In genomic region chr1:56212143-56212542, GRCh38 we compare ENCODE assay signal across 26 cellular contexts.
"Had no signal": no experiment of that assay in that cellular context is flagged by ENCODE, and none has a peak within 500 bp of the region (broad histone marks: within the 10 kb centered on the region; RNA-seq: fewer than 3 reads in every experiment).

No MANE protein-coding gene starts in this region.

- FAIRE-seq: endometrium, endothelial cell of umbilical vein had no signal

- DNase-seq: colonic mucosa; cortex of kidney; dermis blood vessel endothelial cell; dorsolateral prefrontal cortex; effector CD4-positive, alpha-beta T cell; effector CD8-positive, alpha-beta T cell; effector memory CD4-positive, alpha-beta T cell; effector memory CD8-positive, alpha-beta T cell; endodermal cell; erythroblast; esophagus squamous epithelium; foreskin fibroblast; foreskin keratinocyte; foreskin melanocyte; gastrocnemius medialis; glutamatergic neuron; head of caudate nucleus; heart left ventricle; heart right ventricle had no signal

- H3K79me2 ChIP-seq: hepatocyte had no signal

- H3K27ac Mint-ChIP-seq: dendritic cell treated with granulocyte-macrophage colony-stimulating factor and Interleukin-4, amounts not matched to agents 40 ng/mL and 50 ng/mL, for 4 days; effector memory CD8-positive, alpha-beta T cell; endodermal cell had no signal

- H3K27me3 ChIP-seq: colonic mucosa, dorsolateral prefrontal cortex, esophagus squamous epithelium, foreskin keratinocyte, gastrocnemius medialis, heart left ventricle, heart right ventricle, hepatocyte had no signal

- H3K4me3 ChIP-seq: colonic mucosa, coronary artery, dorsolateral prefrontal cortex, esophagus squamous epithelium, gastrocnemius medialis, heart left ventricle, heart right ventricle, hepatocyte had no signal

- H3K4me2 ChIP-seq: hepatocyte had no signal

- H3K9me3 ChIP-seq: colonic mucosa, gastrocnemius medialis had no signal

- H3K4me3 Mint-ChIP-seq: dendritic cell treated with granulocyte-macrophage colony-stimulating factor and Interleukin-4, amounts not matched to agents 40 ng/mL and 50 ng/mL, for 4 days; effector memory CD8-positive, alpha-beta T cell; endodermal cell had no signal

- H3K9me3 Mint-ChIP-seq: dendritic cell treated with granulocyte-macrophage colony-stimulating factor and Interleukin-4, amounts not matched to agents 40 ng/mL and 50 ng/mL, for 4 days; effector memory CD8-positive, alpha-beta T cell had no signal

- H3K27me3 Mint-ChIP-seq: effector memory CD8-positive, alpha-beta T cell had no signal

- H3K4me1 Mint-ChIP-seq: endodermal cell had no signal

- ATAC-seq: effector memory CD8-positive, alpha-beta T cell; esophagus mucosa; foreskin keratinocyte; gastrocnemius medialis; heart left ventricle; heart right ventricle had no signal

- H3K36me3 ChIP-seq: colonic mucosa, esophagus squamous epithelium, gastrocnemius medialis, heart left ventricle, heart right ventricle had no signal

- H3K27ac ChIP-seq: colonic mucosa, coronary artery, dorsolateral prefrontal cortex, epithelial cell of prostate, esophagus squamous epithelium, foreskin keratinocyte, gastrocnemius medialis, heart left ventricle, heart right ventricle, hepatocyte had no signal

- H3K4me1 ChIP-seq: colonic mucosa, foreskin keratinocyte, gastrocnemius medialis, heart left ventricle had no signal

- H2AFZ ChIP-seq: hepatocyte had no signal
